Comparison of ENCODE assay signal across 20 cellular contexts in genomic region chr17:17542906-17543635, GRCh38. TPM values are rescaled to one million over a fixed set of nuclear protein-coding genes. Genes with fewer than 3 reads are reported as not detected.
DNase-seq lines count a peak whose midpoint lies in the region; ATAC-seq, FAIRE-seq and TF ChIP-seq lines count a peak whose summit lies in the region.
"Had no signal": no experiment of that assay in that cellular context is flagged by ENCODE, and none has a peak within 500 bp of the region (broad histone marks: within the 10 kb centered on the region; RNA-seq: fewer than 3 reads in every experiment).

No MANE protein-coding gene starts in this region.

- peak overlapping the region; percentile 65 for H2AK5ac ChIP-seq in neuronal stem cell (ENCODE audit: low read depth, low read length)

- TF ChIP-seq EP300 in ovary (IDR thresholded peaks at IDR 0.05), result no peak

- no peak overlapping the region for H4K8ac ChIP-seq in neuronal stem cell (ENCODE audit: low read depth, low read length)

- no peaks in the 10 kb centered on the region for H3K9me3 ChIP-seq in right atrium auricular region
- no peaks in the 10 kb centered on the region for H3K9me3 ChIP-seq in BLaER1
- H3K9me3 ChIP-seq in BLaER1 treated with 17β-estradiol and CSF1 and Interleukin-3, amounts not matched to agents 10 nM and 100 nM (replicated peaks in 1 of 11), result no peaks in the 10 kb centered on the region
- H3K9me3 ChIP-seq in neuronal stem cell (replicated peaks in 1 of 2; ENCODE audit: control insufficient read depth in 2 of 2, insufficient read depth in 1 of 2, low read depth in 1 of 2, low read length in 2 of 2), result peaks cover 0 to 2% of the 10 kb centered on the region in 2 donors
- no peaks in the 10 kb centered on the region for H3K9me3 ChIP-seq in ovary

- TF ChIP-seq POLR2A in ovary (IDR thresholded peaks at IDR 0.05) (no peak), GM12891 (IDR thresholded peaks at IDR 0.05; ENCODE audit: low read depth, low read length) (no peak)

- H3K27me3 ChIP-seq in right atrium auricular region (no peaks in the 10 kb centered on the region), BLaER1 (no peaks in the 10 kb centered on the region), neuronal stem cell (ENCODE audit: control insufficient read depth in 3 of 3, insufficient read depth in 3 of 3, low read depth in 1 of 3, low read length in 3 of 3) (no peaks in the 10 kb centered on the region), ovary (no peaks in the 10 kb centered on the region)
- no peaks in the 10 kb centered on the region for H3K27me3 ChIP-seq in BLaER1 treated with 17β-estradiol and CSF1 and Interleukin-3, amounts not matched to agents 10 nM and 100 nM

- FAIRE-seq in GM12891 (lab: Jason Lieb, UNC), result no peak
- FAIRE-seq: D721Med, GM12878, H1 had no signal

- no peak overlapping the region for H3K14ac ChIP-seq in neuronal stem cell (ENCODE audit: low read length)

- H3K23ac ChIP-seq in neuronal stem cell (ENCODE audit: low read depth, low read length, poor library complexity), result peak overlapping the region; percentile 32

- H3K79me1 ChIP-seq in neuronal stem cell (ENCODE audit: low read depth, low read length), result no peaks in the 10 kb centered on the region

- no peak overlapping the region for H2BK15ac ChIP-seq in neuronal stem cell (ENCODE audit: low read length)

- H3K4me2 ChIP-seq in BLaER1 (peak overlapping the region; percentile 75), neuronal stem cell (ENCODE audit: insufficient read depth, low read length, poor library complexity, severe bottlenecking) (no peak overlapping the region)
- H3K4me2 ChIP-seq in BLaER1 treated with 17β-estradiol and CSF1 and Interleukin-3, amounts not matched to agents 10 nM and 100 nM, result peak overlapping the region in 10 of 11 experiments; percentile 5 to 89 (median 74); a peak in 18 of 22 replicates

- no peaks in the 10 kb centered on the region for H4K20me1 ChIP-seq in BLaER1
- H4K20me1 ChIP-seq in BLaER1 treated with 17β-estradiol and CSF1 and Interleukin-3, amounts not matched to agents 10 nM and 100 nM, result peaks cover 0 to 53% (median 7%) of the 10 kb centered on the region in 11 experiments; a peak in 9 of 22 replicates

- no peak for ATAC-seq in left ventricle myocardium superior
- ATAC-seq: GM12878 had no signal

- no peak overlapping the region for H2AFZ ChIP-seq in neuronal stem cell (ENCODE audit: low read length)
- H2AFZ ChIP-seq: GM23248 had no signal

- no peak overlapping the region for H3K4me3 ChIP-seq in right atrium auricular region
- H3K4me3 ChIP-seq in BLaER1, result no peak overlapping the region
- H3K4me3 ChIP-seq in BLaER1 treated with 17β-estradiol and CSF1 and Interleukin-3, amounts not matched to agents 10 nM and 100 nM, result no peak overlapping the region
- no peak overlapping the region for H3K4me3 ChIP-seq in neuronal stem cell (ENCODE audit: low read length in 2 of 2)
- H3K4me3 ChIP-seq in ovary, result no peak overlapping the region
- H3K4me3 ChIP-seq: GM12878, GM23248 had no signal

- DNase-seq in left ventricle myocardium superior (peak; percentile 10), right atrium auricular region (ENCODE audit: low spot score) (no peak), neuronal stem cell (ENCODE audit: low spot score) (no peak), ovary (no peak), GM12891 (ENCODE audit: insufficient read length, low spot score) (no peak)
- DNase-seq: CD4-positive, alpha-beta T cell; CD8-positive, alpha-beta memory T cell; DMS 273 treated with DMSO at 0.1 percent for 48 hours; DMS79; EL; GDM1; GM23248; H7; HCEC 1CT had no signal

- H2BK12ac ChIP-seq in neuronal stem cell (ENCODE audit: low read length), result no peak overlapping the region

- no peak overlapping the region for H3K4ac ChIP-seq in neuronal stem cell (ENCODE audit: low read length)

- H3K9ac ChIP-seq in BLaER1 (no peak overlapping the region), neuronal stem cell (ENCODE audit: low read depth, low read length, poor library complexity) (no peak overlapping the region)
- no peak overlapping the region for H3K9ac ChIP-seq in BLaER1 treated with 17β-estradiol and CSF1 and Interleukin-3, amounts not matched to agents 10 nM and 100 nM
- H3K9ac ChIP-seq: GM23248 had no signal

- H2BK5ac ChIP-seq in neuronal stem cell (ENCODE audit: low read length), result no peak overlapping the region

- H2BK120ac ChIP-seq in neuronal stem cell (ENCODE audit: low read depth, low read length), result no peak overlapping the region

- H3K27ac ChIP-seq in right atrium auricular region (peak overlapping the region in 1 of 2 donors; percentile 16), BLaER1 (no peak overlapping the region), neuronal stem cell (replicated peaks; ENCODE audit: low read length) (no peak overlapping the region), ovary (no peak overlapping the region)
- peak overlapping the region in 1 of 11 experiments; percentile 62; a peak in 3 of 22 replicates for H3K27ac ChIP-seq in BLaER1 treated with 17β-estradiol and CSF1 and Interleukin-3, amounts not matched to agents 10 nM and 100 nM
- H3K27ac ChIP-seq: GM23248 had no signal

- intact Hi-C loops in left ventricle myocardium superior (cut with micrococcal nuclease) (no loop called here), ovary (cut with DNase I) (no loop called here)

- no peak overlapping the region for H4K91ac ChIP-seq in neuronal stem cell (ENCODE audit: low read depth, low read length, poor library complexity)

- H3K18ac ChIP-seq in neuronal stem cell (ENCODE audit: low read length), result no peak overlapping the region

- WGBS in neuronal stem cell (ENCODE audit: extremely low coverage in 2 of 2, insufficient read length in 2 of 2, insufficient replicate concordance in 1 of 2), 2 donors, result no CpG with 5 or more reads among the region's 22 CpGs
- WGBS in ovary, 3 donors, result 95 to 97% (median 96%) methylated on average over 22 of the region's 22 CpGs

- TF ChIP-seq CTCF in right atrium auricular region (IDR thresholded peaks at IDR 0.05) (no peak), ovary (IDR thresholded peaks at IDR 0.05) (no peak)

- H3K36me3 ChIP-seq in right atrium auricular region, result no peaks in the 10 kb centered on the region
- no peaks in the 10 kb centered on the region for H3K36me3 ChIP-seq in BLaER1
- H3K36me3 ChIP-seq in BLaER1 treated with 17β-estradiol and CSF1 and Interleukin-3, amounts not matched to agents 10 nM and 100 nM, result no peaks in the 10 kb centered on the region
- no peaks in the 10 kb centered on the region for H3K36me3 ChIP-seq in neuronal stem cell (replicated peaks in 1 of 2; ENCODE audit: control insufficient read depth in 2 of 2, insufficient read depth in 2 of 2, low read length in 2 of 2)
- H3K36me3 ChIP-seq in ovary, result no peaks in the 10 kb centered on the region

- peaks cover 0 to 48% of the 10 kb centered on the region in 2 donors for H3K4me1 ChIP-seq in right atrium auricular region
- H3K4me1 ChIP-seq in BLaER1, result peaks cover 87% of the 10 kb centered on the region
- peaks cover 40 to 85% (median 72%) of the 10 kb centered on the region in 10 experiments for H3K4me1 ChIP-seq in BLaER1 treated with 17β-estradiol and CSF1 and Interleukin-3, amounts not matched to agents 10 nM and 100 nM
- H3K4me1 ChIP-seq in neuronal stem cell (ENCODE audit: control insufficient read depth in 2 of 2, insufficient read depth in 1 of 2, low read depth in 1 of 2, low read length in 2 of 2), result peaks cover 5 to 8% of the 10 kb centered on the region in 2 donors
- H3K4me1 ChIP-seq in ovary (ENCODE audit: insufficient read depth), result peaks cover 8% of the 10 kb centered on the region

TF ChIP-seq in GM12891, 5 proteins besides CTCF, POLR2A, EP300 and RAD21:
- TF ChIP-seq SPI1 (IDR thresholded peaks at IDR 0.05; ENCODE audit: low read depth, low read length) (no peak), TAF1 (IDR thresholded peaks at IDR 0.05; ENCODE audit: low read depth, low read length) (no peak), POU2F2 (IDR thresholded peaks at IDR 0.05; ENCODE audit: low read depth, low read length) (no peak), POLR2AphosphoS5 (IDR thresholded peaks at IDR 0.05; ENCODE audit: low read depth, low read length) (no peak), PAX5 (IDR thresholded peaks at IDR 0.05; ENCODE audit: insufficient read depth, low read length, severe bottlenecking) (no peak)

RNA-seq across cellular contexts. Expression of gene RASD1, which starts 46.9 kb away (rescaled TPM):
- total RNA-seq in left ventricle myocardium superior (50.8 TPM), right atrium auricular region (100 to 1,000 TPM in 1 of 2 donors, 10 to 100 TPM in 1; 37.9 to 131 TPM), ovary (10 to 100 TPM in 6 of 7 donors, 1 to 10 TPM in 1; 2.6 to 55.9 (median 27.3) TPM)
- 1.2 TPM for polyA plus RNA-seq in neuronal stem cell (2013, experiment 1 of 2)
- polyA plus RNA-seq in neuronal stem cell (2013, experiment 2 of 2), result 0.90 TPM
- 10 to 100 TPM in 1 of 2 donors, 1 to 10 TPM in 1; 1.9 to 27.7 TPM for polyA plus RNA-seq in ovary
- 0.08 TPM for polyA plus RNA-seq in GM12891 (2012; ENCODE audit: low read depth, missing spikeins)
- total RNA-seq: A172, GM12878 had no signal

RNA-seq across cellular contexts. Expression of gene PEMT, which starts 48.4 kb away (rescaled TPM):
- total RNA-seq in left ventricle myocardium superior, result 17.9 TPM
- 10 to 100 TPM; 27.8 to 37.7 TPM for total RNA-seq in right atrium auricular region
- polyA plus RNA-seq in neuronal stem cell (2013, experiment 1 of 2), result 42.5 TPM
- 39.1 TPM for polyA plus RNA-seq in neuronal stem cell (2013, experiment 2 of 2)
- 10 to 100 TPM; 21.6 to 62.8 (median 36.6) TPM for total RNA-seq in ovary
- 10 to 100 TPM in 1 of 2 donors, 1 to 10 TPM in 1; 6.6 to 32.5 TPM for polyA plus RNA-seq in ovary
- 12.4 TPM for polyA plus RNA-seq in GM12891 (2012; ENCODE audit: low read depth, missing spikeins)
